1 cellular context compared by ENCODE assay signal in the genomic region with DNA sequence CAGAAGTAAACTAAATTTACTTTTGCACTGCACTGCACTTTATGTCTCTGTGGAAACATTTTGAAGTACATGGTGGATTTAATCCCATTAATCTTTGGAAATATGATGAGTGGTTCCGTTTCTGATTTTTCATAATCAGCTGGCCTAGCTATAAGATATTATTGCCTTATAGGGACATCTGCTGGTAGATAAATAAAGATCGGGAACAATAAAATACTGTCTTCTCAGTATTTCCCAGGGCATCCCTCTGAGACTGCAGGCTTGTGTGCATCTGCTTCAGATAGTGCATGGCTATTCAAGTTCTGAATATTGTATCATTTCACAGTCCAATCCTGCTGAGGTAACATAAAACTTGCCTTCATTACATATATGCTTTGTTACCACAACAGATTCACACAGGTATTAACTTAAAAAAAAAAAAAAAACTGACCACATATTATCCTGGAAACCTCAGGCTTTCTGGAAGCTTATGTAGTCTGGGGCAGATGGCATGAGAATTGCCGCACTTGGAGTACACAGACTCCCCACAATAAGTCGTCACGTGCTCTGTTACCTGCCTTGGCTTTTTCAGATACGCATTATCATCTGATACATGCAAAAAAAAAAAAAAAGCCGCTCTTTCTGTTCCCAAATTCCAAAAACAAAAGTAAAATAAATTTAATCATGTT.
TF ChIP-seq lines count a peak whose summit lies in the region.

No MANE protein-coding gene starts in this region.

TF ChIP-seq in IMR-90, 13 proteins besides CTCF, POLR2A, EP300 and RAD21 (continued from another document):
- peak; percentile 30; the same call in 1 of the 2 replicates for TF ChIP-seq SMC3 (IDR thresholded peaks at IDR 0.05; ENCODE audit: low read depth, low read length)
